ENCODE assay signal across 9 cellular contexts in genomic region chr17:44217738-44218343, GRCh38. TPM values are rescaled to one million over a fixed set of nuclear protein-coding genes. Genes with fewer than 3 reads are reported as not detected.
DNase-seq lines count a peak whose midpoint lies in the region; ATAC-seq and TF ChIP-seq lines count a peak whose summit lies in the region.
"Had no signal": no experiment of that assay in that cellular context is flagged by ENCODE, and none has a peak within 500 bp of the region (broad histone marks: within the 10 kb centered on the region; RNA-seq: fewer than 3 reads in every experiment).

No MANE protein-coding gene starts in this region.

- H2AFZ ChIP-seq in GM23338: no peak overlapping the region

- H3K4me3 Mint-ChIP-seq in GM23338: peak overlapping the region; percentile 74

- peak overlapping the region; percentile 57 for H3K27ac Mint-ChIP-seq in GM23338

- H4K20me1 ChIP-seq in GM23338 (replicated peaks; ENCODE audit: insufficient read depth): no peaks in the 10 kb centered on the region; the same call in none of the 2 replicates

- no peaks in the 10 kb centered on the region for H3K9me2 ChIP-seq in GM23338 (ENCODE audit: insufficient read depth)

- H3K36me3 ChIP-seq in GM23338 (ENCODE audit: insufficient read depth): peaks cover 15% of the 10 kb centered on the region
- H3K36me3 ChIP-seq in SK-N-MC (ENCODE audit: insufficient read depth, low read length): peaks cover 48% of the 10 kb centered on the region
- H3K36me3 ChIP-seq in skeletal muscle tissue (ENCODE audit: control insufficient read depth in 3 of 3, insufficient read depth in 3 of 3, low read length in 3 of 3): peaks cover 35 to 41% (median 40%) of the 10 kb centered on the region in 3 donors

- peaks cover 9% of the 10 kb centered on the region for H3K4me1 ChIP-seq in GM23338 (ENCODE audit: insufficient read depth)
- peaks cover 49 to 65% (median 51%) of the 10 kb centered on the region in 3 donors for H3K4me1 ChIP-seq in skeletal muscle tissue (ENCODE audit: control insufficient read depth in 3 of 3, insufficient read depth in 3 of 3, low read length in 3 of 3)

- H3K9me3 ChIP-seq in SK-N-MC (ENCODE audit: low read depth, low read length) (no peaks in the 10 kb centered on the region), skeletal muscle tissue (ENCODE audit: control insufficient read depth in 3 of 3, low read length in 3 of 3) (peaks cover 0 to 4% (median 0%) of the 10 kb centered on the region in 3 donors)

- peaks cover 29% of the 10 kb centered on the region for H3K79me2 ChIP-seq in GM23338 (replicated peaks; ENCODE audit: insufficient read depth)

- H3K27me3 ChIP-seq in GM23338 (ENCODE audit: insufficient read depth): peaks cover 2% of the 10 kb centered on the region; the same call in 1 of the 2 replicates
- no peaks in the 10 kb centered on the region for H3K27me3 ChIP-seq in skeletal muscle tissue (ENCODE audit: control insufficient read depth in 3 of 3, insufficient read depth in 3 of 3, low read length in 3 of 3)

- TF ChIP-seq CTCF in GM23338 (conservative IDR thresholded peaks at IDR 0.05; ENCODE audit: low read depth in 2 of 2) (no peak), fibroblast of the aortic adventitia (IDR thresholded peaks at IDR 0.05; ENCODE audit: insufficient read depth, low read length) (no peak)

- H3K4me3 ChIP-seq in GM23338 (peak overlapping the region; percentile 96), SK-N-MC (peak overlapping the region; percentile 98), fibroblast of the aortic adventitia (ENCODE audit: low read depth, low read length) (peak overlapping the region; percentile 78), skeletal muscle tissue (ENCODE audit: low read length in 3 of 3) (peak overlapping the region; percentile 65 to 76 (median 76))

- H3K9me3 Mint-ChIP-seq in GM23338: no peaks in the 10 kb centered on the region

- DNase-seq in GM23338 (ENCODE audit: low spot score) (peak; percentile 30), SK-N-MC (ENCODE audit: low read depth, low spot score) (no peak), fibroblast of the aortic adventitia (ENCODE audit: low read depth) (no peak), COR-L47 (lab: John Stamatoyannopoulos, UW) (no peak), NCI-H1694 treated with DMSO at 0.1 percent for 48 hours (lab: John Stamatoyannopoulos, UW) (no peak), SW480 (ENCODE audit: low spot score) (no peak)

- peaks cover 23% of the 10 kb centered on the region for H3K27me3 Mint-ChIP-seq in GM23338 (ENCODE audit: insufficient read depth, low read depth, poor library complexity)

- peak overlapping the region; percentile 89 for H3K9ac ChIP-seq in SK-N-MC (ENCODE audit: insufficient read length)
- peak overlapping the region; percentile 45 to 81 (median 70) for H3K9ac ChIP-seq in skeletal muscle tissue (ENCODE audit: low read depth in 1 of 3, low read length in 3 of 3)

- peaks cover 51% of the 10 kb centered on the region for H3K36me3 Mint-ChIP-seq in GM23338 (ENCODE audit: low read depth)

- peak overlapping the region; percentile 97 for H3K4me2 ChIP-seq in GM23338

- peaks cover 18% of the 10 kb centered on the region for H3F3A ChIP-seq in GM23338 (replicated peaks; ENCODE audit: low read depth)

- peak overlapping the region; percentile 90 for H3K27ac ChIP-seq in GM23338 (ENCODE audit: low read depth)
- H3K27ac ChIP-seq in SK-N-MC: peak overlapping the region; percentile 87
- peak overlapping the region; percentile 83 for H3K27ac ChIP-seq in skeletal muscle tissue (ENCODE audit: low read depth, low read length)

- ATAC-seq in GM23338 (no peak), HG03342 (IDR thresholded peaks at IDR 0.05; ENCODE audit: unreplicated experiment) (no peak)

- peaks cover 16% of the 10 kb centered on the region for H3K4me1 Mint-ChIP-seq in GM23338

TF ChIP-seq in GM23338, 12 proteins besides CTCF, POLR2A, EP300 and RAD21 (continues in another document):
- TF ChIP-seq STAT1 (IDR thresholded peaks at IDR 0.05; ENCODE audit: unreplicated experiment) (no peak), ZNF114 (CRISPR knock-in tag; IDR thresholded peaks at IDR 0.05) (no peak), JUNB (IDR thresholded peaks at IDR 0.05; ENCODE audit: unreplicated experiment) (no peak), NANOG (IDR thresholded peaks at IDR 0.05; ENCODE audit: borderline replicate concordance) (no peak), REST (IDR thresholded peaks at IDR 0.05; ENCODE audit: unreplicated experiment) (no peak), POLR2AphosphoS5 (IDR thresholded peaks at IDR 0.05; ENCODE audit: low read depth) (no peak), ETS1 (IDR thresholded peaks at IDR 0.05) (no peak), CREB1 (CRISPR knock-in tag; IDR thresholded peaks at IDR 0.05; ENCODE audit: low read depth) (no peak), EZH2phosphoT487 (IDR thresholded peaks at IDR 0.05; ENCODE audit: unreplicated experiment) (no peak), EZH2 (IDR thresholded peaks at IDR 0.05; ENCODE audit: low read depth, unreplicated experiment) (no peak)

RNA-seq across cellular contexts. Expression of gene UBTF, which starts 1.6 kb away (rescaled TPM):
- 62.2 and 78.8 TPM in 2 replicates for total RNA-seq in GM23338 (2014; rRNA removed; shearing (Covaris generic))
- 27.0 and 29.9 TPM in 2 replicates for polyA plus RNA-seq in GM23338 (2016; fragmentation: Nextera tagmentation; extraction: Ambion mirVana)
- total RNA-seq in fibroblast of the aortic adventitia (ENCODE audit: low replicate concordance) (64.2 and 195 TPM in 2 replicates), skeletal muscle tissue (51.7 TPM)

RNA-seq across cellular contexts. Expression of gene ATXN7L3, which starts 18.2 kb away (rescaled TPM):
- total RNA-seq in GM23338 (2014; rRNA removed; shearing (Covaris generic)): 79.3 and 95.0 TPM in 2 replicates
- 20.3 and 20.6 TPM in 2 replicates for polyA plus RNA-seq in GM23338 (2016; fragmentation: Nextera tagmentation; extraction: Ambion mirVana)
- 36.6 and 108 TPM in 2 replicates for total RNA-seq in fibroblast of the aortic adventitia (ENCODE audit: low replicate concordance)
- 21.4 TPM for total RNA-seq in skeletal muscle tissue

RNA-seq across cellular contexts. Expression of gene TMUB2, which starts 31.1 kb away (rescaled TPM):
- 15.9 and 20.8 TPM in 2 replicates for total RNA-seq in GM23338 (2014; rRNA removed; shearing (Covaris generic))
- polyA plus RNA-seq in GM23338 (2016; fragmentation: Nextera tagmentation; extraction: Ambion mirVana): 16.5 and 17.0 TPM in 2 replicates
- total RNA-seq in fibroblast of the aortic adventitia (ENCODE audit: low replicate concordance) (23.0 and 29.4 TPM in 2 replicates), skeletal muscle tissue (24.0 TPM)

RNA-seq across cellular contexts. Expression of gene ASB16, which starts 47.3 kb away (rescaled TPM):
- not detected in 2 replicates for total RNA-seq in GM23338 (2014; rRNA removed; shearing (Covaris generic))
- 0.21 and 0.47 TPM in 2 replicates for polyA plus RNA-seq in GM23338 (2016; fragmentation: Nextera tagmentation; extraction: Ambion mirVana)
- 0.27 TPM in 1 of 2 replicates, not detected in the other for total RNA-seq in fibroblast of the aortic adventitia (ENCODE audit: low replicate concordance)
- total RNA-seq in skeletal muscle tissue: 4.7 TPM
- total RNA-seq: renal cortical epithelial cell had no signal

RNA-seq across cellular contexts. Expression of gene SLC4A1, which starts 50.1 kb away (rescaled TPM):
- not detected in 2 replicates for total RNA-seq in GM23338 (2014; rRNA removed; shearing (Covaris generic))
- not detected in 2 replicates for polyA plus RNA-seq in GM23338 (2016; fragmentation: Nextera tagmentation; extraction: Ambion mirVana)
- total RNA-seq in fibroblast of the aortic adventitia (ENCODE audit: low replicate concordance): not detected in 2 replicates
- 47.0 TPM for total RNA-seq in skeletal muscle tissue
- total RNA-seq: renal cortical epithelial cell had no signal
